1 cellular context compared by ENCODE assay signal in genomic region chr20:23159256-23159922, GRCh38.
TF ChIP-seq lines count a peak whose summit lies in the region.

No MANE protein-coding gene starts in this region.

TF ChIP-seq in IMR-90, 13 proteins besides CTCF, POLR2A, EP300 and RAD21 (continued from another document):
- TF ChIP-seq USF2 (IDR thresholded peaks at IDR 0.05; ENCODE audit: low read depth, low read length) (no peak), ELK1 (IDR thresholded peaks at IDR 0.05; ENCODE audit: borderline replicate concordance, low read depth, low read length) (no peak), FOS (IDR thresholded peaks at IDR 0.05; ENCODE audit: low read depth, low read length) (no peak), NFE2L2 (IDR thresholded peaks at IDR 0.05; ENCODE audit: low read depth, low read length) (no peak), MAZ (IDR thresholded peaks at IDR 0.05; ENCODE audit: borderline replicate concordance, low read depth, low read length) (no peak), CHD1 (IDR thresholded peaks at IDR 0.05; ENCODE audit: low read depth, low read length) (no peak)
